ENCODE assay signal across 18 cellular contexts in the genomic region with DNA sequence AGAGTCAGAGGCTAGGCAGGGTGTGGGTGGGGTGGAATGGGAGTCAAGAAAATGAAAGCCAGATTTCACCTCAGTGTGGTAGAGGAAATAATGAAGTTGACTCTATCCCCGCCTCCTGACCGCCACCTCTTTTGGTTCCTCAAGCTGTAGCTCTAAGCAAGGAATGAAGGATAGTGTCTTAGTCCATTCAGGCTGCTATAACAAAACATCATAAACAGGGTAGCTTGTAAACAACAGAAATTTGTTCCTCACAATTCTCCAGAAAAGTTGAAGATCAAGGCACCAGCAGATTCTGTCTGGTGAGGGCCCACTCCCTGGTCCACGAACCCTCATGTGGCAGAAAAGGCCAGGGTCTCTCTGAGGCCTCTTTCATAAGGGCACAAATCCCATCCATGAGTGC.
DNase-seq lines count a peak whose midpoint lies in the region; ATAC-seq and TF ChIP-seq lines count a peak whose summit lies in the region.
"Had no signal": no experiment of that assay in that cellular context is flagged by ENCODE, and none has a peak within 500 bp of the region (broad histone marks: within the 10 kb centered on the region; RNA-seq: fewer than 3 reads in every experiment).

No MANE protein-coding gene starts in this region.

- CTCF ChIA-PET in activated B cell treated with CpG ODN at 0.5 μM for 24 hours (lab: Charles Lee): no interaction called here

- no peaks in the 10 kb centered on the region for H3K27me3 ChIP-seq in CD4-positive, CD25-positive, alpha-beta regulatory T cell (ENCODE audit: control insufficient read depth, insufficient read depth, low read length)
- H3K27me3 ChIP-seq: BLaER1 had no signal

- peaks cover 15% of the 10 kb centered on the region for H3K4me1 ChIP-seq in CD4-positive, CD25-positive, alpha-beta regulatory T cell (ENCODE audit: control insufficient read depth, insufficient read depth, low read length, poor library complexity, severe bottlenecking)

- no peak for DNase-seq in CD4-positive, CD25-positive, alpha-beta regulatory T cell
- DNase-seq in activated B cell treated with CpG ODN at 0.5 μM for 24 hours: no peak
- peak; percentile 12 for DNase-seq in islet precursor cell
- DNase-seq in stimulated activated naive B cell treated with anti-CD40 and anti-IgM and Interleukin-4, amounts not matched to agents 10 μg/mL and 1 μg/mL and 100 μg/mL, for 72 hours: no peak
- DNase-seq in type B pancreatic cell (ENCODE audit: extremely low spot score, unreplicated experiment): no peak
- DNase-seq in NCI-H446 treated with DMSO at 0.1 percent for 48 hours (lab: John Stamatoyannopoulos, UW): no peak
- DNase-seq: CD4-positive, alpha-beta T cell; CD8-positive, alpha-beta memory T cell; DMS 273 treated with DMSO at 0.1 percent for 48 hours; DMS79; EL; GDM1; H7; HCEC 1CT had no signal

- ATAC-seq in CD4-positive, CD25-positive, alpha-beta regulatory T cell (ENCODE audit: low read depth in 2 of 2): no peak
- ATAC-seq in activated B cell treated with CpG ODN at 0.5 μM for 24 hours (ENCODE audit: low read depth): no peak
- no peak for ATAC-seq in stimulated activated naive B cell treated with anti-CD40 and anti-IgM and Interleukin-4, amounts not matched to agents 10 μg/mL and 1 μg/mL and 100 μg/mL, for 72 hours (replicated peaks)
- ATAC-seq in HG03039 (IDR thresholded peaks at IDR 0.05; ENCODE audit: unreplicated experiment): no peak
- ATAC-seq: GM12878 had no signal

- no peaks in the 10 kb centered on the region for H3K36me3 Mint-ChIP-seq in CD4-positive, CD25-positive, alpha-beta regulatory T cell
- H3K36me3 Mint-ChIP-seq in activated B cell treated with CpG ODN at 0.5 μM for 24 hours (ENCODE audit: low read depth) (peaks cover 10% of the 10 kb centered on the region), type B pancreatic cell (no peaks in the 10 kb centered on the region)
- peaks cover 2 to 6% of the 10 kb centered on the region in 2 donors for H3K36me3 Mint-ChIP-seq in stimulated activated naive B cell treated with anti-CD40 and anti-IgM and Interleukin-4, amounts not matched to agents 10 μg/mL and 1 μg/mL and 100 μg/mL, for 72 hours

- H3K4me1 Mint-ChIP-seq in CD4-positive, CD25-positive, alpha-beta regulatory T cell: peaks cover 15 to 29% (median 21%) of the 10 kb centered on the region in 4 donors
- H3K4me1 Mint-ChIP-seq in activated B cell treated with CpG ODN at 0.5 μM for 24 hours (peaks cover 50% of the 10 kb centered on the region), type B pancreatic cell (ENCODE audit: unreplicated experiment) (no peaks in the 10 kb centered on the region)
- peaks cover 30 to 45% of the 10 kb centered on the region in 2 donors for H3K4me1 Mint-ChIP-seq in stimulated activated naive B cell treated with anti-CD40 and anti-IgM and Interleukin-4, amounts not matched to agents 10 μg/mL and 1 μg/mL and 100 μg/mL, for 72 hours

- peak overlapping the region in 2 of 3 donors; percentile 20 to 66 for H3K27ac Mint-ChIP-seq in CD4-positive, CD25-positive, alpha-beta regulatory T cell
- peak overlapping the region; percentile 31 for H3K27ac Mint-ChIP-seq in activated B cell treated with CpG ODN at 0.5 μM for 24 hours
- H3K27ac Mint-ChIP-seq in stimulated activated naive B cell treated with anti-CD40 and anti-IgM and Interleukin-4, amounts not matched to agents 10 μg/mL and 1 μg/mL and 100 μg/mL, for 72 hours: peak overlapping the region; percentile 26
- H3K27ac Mint-ChIP-seq in type B pancreatic cell: no peak overlapping the region
- H3K27ac Mint-ChIP-seq: CD4-positive, alpha-beta T cell had no signal

- H3K27me3 Mint-ChIP-seq in CD4-positive, CD25-positive, alpha-beta regulatory T cell: no peaks in the 10 kb centered on the region
- H3K27me3 Mint-ChIP-seq in activated B cell treated with CpG ODN at 0.5 μM for 24 hours (no peaks in the 10 kb centered on the region), type B pancreatic cell (no peaks in the 10 kb centered on the region)
- H3K27me3 Mint-ChIP-seq in stimulated activated naive B cell treated with anti-CD40 and anti-IgM and Interleukin-4, amounts not matched to agents 10 μg/mL and 1 μg/mL and 100 μg/mL, for 72 hours: no peaks in the 10 kb centered on the region
- H3K27me3 Mint-ChIP-seq: CD4-positive, alpha-beta T cell; CD8-positive, alpha-beta memory T cell had no signal

- no peak overlapping the region for H3K4me3 ChIP-seq in CD4-positive, CD25-positive, alpha-beta regulatory T cell (ENCODE audit: low read depth, low read length)
- H3K4me3 ChIP-seq: BLaER1, GM12878 had no signal

- intact Hi-C loops in activated B cell treated with CpG ODN at 0.5 μM for 24 hours (cut with micrococcal nuclease): loop anchor here (10.0 kb wide), 1 partner anchor 297 kb away; no protein-coding TSS in a partner anchor

- no peaks in the 10 kb centered on the region for H3K36me3 ChIP-seq in CD4-positive, CD25-positive, alpha-beta regulatory T cell (ENCODE audit: control insufficient read depth, insufficient read depth, low read length)
- H3K36me3 ChIP-seq: BLaER1 had no signal

- POLR2A ChIA-PET in activated B cell treated with CpG ODN at 0.5 μM for 24 hours (lab: Charles Lee): interaction anchor here (0.6 to 1.0 kb wide), 5 partner anchors 31 to 150 kb away, joined by 3 to 4 read pairs (median 3); a partner anchor contains a TSS

- no peaks in the 10 kb centered on the region for H3K9me3 ChIP-seq in CD4-positive, CD25-positive, alpha-beta regulatory T cell (ENCODE audit: control insufficient read depth in 2 of 2, low read length in 2 of 2)

- H3K4me3 Mint-ChIP-seq in CD4-positive, CD25-positive, alpha-beta regulatory T cell: no peak overlapping the region
- no peak overlapping the region for H3K4me3 Mint-ChIP-seq in activated B cell treated with CpG ODN at 0.5 μM for 24 hours
- H3K4me3 Mint-ChIP-seq in stimulated activated naive B cell treated with anti-CD40 and anti-IgM and Interleukin-4, amounts not matched to agents 10 μg/mL and 1 μg/mL and 100 μg/mL, for 72 hours: no peak overlapping the region
- H3K4me3 Mint-ChIP-seq in type B pancreatic cell: no peak overlapping the region
- H3K4me3 Mint-ChIP-seq: CD4-positive, alpha-beta T cell had no signal

- peaks cover 0 to 7% (median 2%) of the 10 kb centered on the region in 7 donors for H3K9me3 Mint-ChIP-seq in CD4-positive, CD25-positive, alpha-beta regulatory T cell
- H3K9me3 Mint-ChIP-seq in activated B cell treated with CpG ODN at 0.5 μM for 24 hours: peaks cover 5% of the 10 kb centered on the region
- peaks cover 0 to 3% of the 10 kb centered on the region in 2 donors for H3K9me3 Mint-ChIP-seq in stimulated activated naive B cell treated with anti-CD40 and anti-IgM and Interleukin-4, amounts not matched to agents 10 μg/mL and 1 μg/mL and 100 μg/mL, for 72 hours
- H3K9me3 Mint-ChIP-seq in type B pancreatic cell: peaks cover 13% of the 10 kb centered on the region

- no peak for TF ChIP-seq CTCF in activated B cell treated with CpG ODN at 0.5 μM for 24 hours (IDR thresholded peaks at IDR 0.05)
- no peak for TF ChIP-seq CTCF in type B pancreatic cell (conservative IDR thresholded peaks at IDR 0.05)

- H3K27ac ChIP-seq in CD4-positive, CD25-positive, alpha-beta regulatory T cell (ENCODE audit: insufficient read depth, low read length, poor library complexity, severe bottlenecking): no peak overlapping the region
- H3K27ac ChIP-seq: BLaER1, C4-2B had no signal
